ENCODE assay signal across 10 cellular contexts in the genomic region with DNA sequence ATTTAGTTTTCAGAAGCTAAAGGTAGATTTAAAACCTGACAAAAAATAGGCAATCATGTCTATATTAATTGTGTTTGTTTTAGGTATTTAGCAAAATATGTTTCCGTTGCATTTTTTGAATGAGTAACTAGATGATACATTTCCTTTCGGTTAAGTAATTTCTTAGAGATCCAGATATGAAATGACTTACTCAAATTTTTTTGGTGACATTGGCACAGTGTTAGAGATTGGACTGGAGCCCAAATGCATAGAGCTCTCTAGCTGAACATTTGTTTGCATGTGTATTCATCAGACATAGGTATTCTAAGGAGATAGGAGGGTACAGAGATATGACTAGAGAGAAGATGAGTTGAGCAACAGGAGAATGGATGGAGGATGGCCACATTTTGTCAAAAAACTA. TPM values are rescaled to one million over a fixed set of nuclear protein-coding genes. Genes with fewer than 3 reads are reported as not detected.
DNase-seq lines count a peak whose midpoint lies in the region; ATAC-seq and TF ChIP-seq lines count a peak whose summit lies in the region.
"Had no signal": no experiment of that assay in that cellular context is flagged by ENCODE, and none has a peak within 500 bp of the region (broad histone marks: within the 10 kb centered on the region; RNA-seq: fewer than 3 reads in every experiment).

No MANE protein-coding gene starts in this region.

- peak overlapping the region; percentile 80 for H3K4me2 ChIP-seq in SK-N-SH

- H3K4me1 Mint-ChIP-seq in activated naive CD8-positive, alpha-beta T cell treated with anti-CD3 and anti-CD28 coated beads, Interleukin-2, amount 50 U/mL, for 24 hours: peaks cover 84% of the 10 kb centered on the region
- peaks cover 47 to 63% of the 10 kb centered on the region in 2 donors for H3K4me1 Mint-ChIP-seq in natural killer cell treated with Interleukin-12 subunit alpha and Interleukin-12 subunit beta and Interleukin-15 and Interleukin-18, amount 100 ng/mL, for 72 hours (ENCODE audit: low read depth in 2 of 2)

- no peak for TF ChIP-seq POLR2A in sigmoid colon (IDR thresholded peaks at IDR 0.05)

- TF ChIP-seq EP300 in SK-N-SH (IDR thresholded peaks at IDR 0.05; ENCODE audit: borderline replicate concordance in 1 of 2, low read depth in 1 of 2, low read length in 1 of 2) (peak in 1 of 2 experiments; percentile 39; a peak in 1 of 4 replicates), sigmoid colon (IDR thresholded peaks at IDR 0.05) (no peak)

- peaks cover 14% of the 10 kb centered on the region for H3K27me3 Mint-ChIP-seq in activated naive CD8-positive, alpha-beta T cell treated with anti-CD3 and anti-CD28 coated beads, Interleukin-2, amount 50 U/mL, for 24 hours
- H3K27me3 Mint-ChIP-seq in natural killer cell treated with Interleukin-12 subunit alpha and Interleukin-12 subunit beta and Interleukin-15 and Interleukin-18, amount 100 ng/mL, for 72 hours: peaks cover 7 to 8% of the 10 kb centered on the region in 2 donors

- no peak for ATAC-seq in SK-N-SH treated with all-trans-retinoic acid at 6 μM for 48 hours
- ATAC-seq in activated naive CD8-positive, alpha-beta T cell treated with anti-CD3 and anti-CD28 coated beads, Interleukin-2, amount 50 U/mL, for 24 hours: no peak
- ATAC-seq in natural killer cell treated with Interleukin-12 subunit alpha and Interleukin-12 subunit beta and Interleukin-15 and Interleukin-18, amount 100 ng/mL, for 72 hours: no peak

- H3K36me3 Mint-ChIP-seq in activated naive CD8-positive, alpha-beta T cell treated with anti-CD3 and anti-CD28 coated beads, Interleukin-2, amount 50 U/mL, for 24 hours (ENCODE audit: low read depth): peaks cover 66% of the 10 kb centered on the region
- peaks cover 36% of the 10 kb centered on the region for H3K36me3 Mint-ChIP-seq in natural killer cell treated with Interleukin-12 subunit alpha and Interleukin-12 subunit beta and Interleukin-15 and Interleukin-18, amount 100 ng/mL, for 72 hours

- POLR2A ChIA-PET in SK-N-SH (lab: Yijun Ruan, JAX): interaction anchor here (0.6 kb wide), 1 partner anchor 145 kb away, joined by 3 read pairs; no protein-coding TSS in a partner anchor

- peaks cover 16% of the 10 kb centered on the region for H3K27me3 ChIP-seq in SK-N-SH (ENCODE audit: insufficient read depth)
- H3K27me3 ChIP-seq in HUES64 (ENCODE audit: insufficient read depth, low read length): peaks cover 26% of the 10 kb centered on the region
- peaks cover 5 to 25% (median 20%) of the 10 kb centered on the region in 3 donors for H3K27me3 ChIP-seq in sigmoid colon

- H3K9me3 Mint-ChIP-seq in activated naive CD8-positive, alpha-beta T cell treated with anti-CD3 and anti-CD28 coated beads, Interleukin-2, amount 50 U/mL, for 24 hours: peaks cover 4% of the 10 kb centered on the region
- no peaks in the 10 kb centered on the region for H3K9me3 Mint-ChIP-seq in natural killer cell treated with Interleukin-12 subunit alpha and Interleukin-12 subunit beta and Interleukin-15 and Interleukin-18, amount 100 ng/mL, for 72 hours

- peak overlapping the region in 1 of 2 experiments; percentile 81; a peak in 2 of 4 replicates for H3K27ac ChIP-seq in SK-N-SH (ENCODE audit: low read depth in 2 of 2, low read length in 1 of 2)
- no peak overlapping the region for H3K27ac ChIP-seq in HUES64 (ENCODE audit: low read depth, low read length)
- H3K27ac ChIP-seq in sigmoid colon: no peak overlapping the region

- H3K4me1 ChIP-seq in SK-N-SH (ENCODE audit: control insufficient read depth in 1 of 2, insufficient read depth in 2 of 2, low read depth in 1 of 2, low read length in 1 of 2) (peaks cover 17 to 29% of the 10 kb centered on the region in 2 experiments; a peak in 3 of 4 replicates), HUES64 (ENCODE audit: insufficient read depth, low read length) (peaks cover 30% of the 10 kb centered on the region), sigmoid colon (peaks cover 0 to 27% (median 19%) of the 10 kb centered on the region in 4 donors)

- WGBS in SK-N-SH (ENCODE audit: low lambda C conversion rate): 25% methylated on average over 2 of the region's 2 CpGs
- WGBS in HUES64: 100% methylated on average over 2 of the region's 2 CpGs
- 89 to 94% methylated on average over 2 of the region's 2 CpGs for WGBS in sigmoid colon, 2 donors

- no peak for DNase-seq in SK-N-SH
- no peak for DNase-seq in activated naive CD8-positive, alpha-beta T cell treated with anti-CD3 and anti-CD28 coated beads, Interleukin-2, amount 50 U/mL, for 24 hours
- no peak for DNase-seq in natural killer cell treated with Interleukin-12 subunit alpha and Interleukin-12 subunit beta and Interleukin-15 and Interleukin-18, amount 100 ng/mL, for 72 hours (ENCODE audit: low spot score)
- no peak for DNase-seq in DMS 273 treated with DMSO at 0.1 percent for 48 hours (lab: John Stamatoyannopoulos, UW)
- no peak for DNase-seq in sigmoid colon
- DNase-seq in stimulated activated CD8-positive, alpha-beta memory T cell treated with anti-CD3 and anti-CD28 coated beads, Interleukin-4, amount 100 ng/mL, for 48 hours: no peak
- DNase-seq: caudate nucleus, NCI-H446 treated with DMSO at 0.1 percent for 48 hours had no signal

- peaks cover 15% of the 10 kb centered on the region for H3F3A ChIP-seq in SK-N-SH (replicated peaks; ENCODE audit: insufficient read depth)

- H3K27ac Mint-ChIP-seq in activated naive CD8-positive, alpha-beta T cell treated with anti-CD3 and anti-CD28 coated beads, Interleukin-2, amount 50 U/mL, for 24 hours: peak overlapping the region; percentile 73
- H3K27ac Mint-ChIP-seq in natural killer cell treated with Interleukin-12 subunit alpha and Interleukin-12 subunit beta and Interleukin-15 and Interleukin-18, amount 100 ng/mL, for 72 hours: peak overlapping the region; percentile 17 to 98

- peaks cover 60% of the 10 kb centered on the region for H4K20me1 ChIP-seq in SK-N-SH (ENCODE audit: insufficient read depth)

- no peak for TF ChIP-seq RAD21 in SK-N-SH (IDR thresholded peaks at IDR 0.05; ENCODE audit: low read length)

- intact Hi-C loops in sigmoid colon (cut with DNase I): no loop called here

- H3K9ac ChIP-seq in SK-N-SH (peak overlapping the region; percentile 93; the same call in 1 of the 2 replicates), HUES64 (ENCODE audit: low read depth, low read length) (no peak overlapping the region)

- TF ChIP-seq CTCF in SK-N-SH (IDR thresholded peaks at IDR 0.05): no peak
- TF ChIP-seq CTCF in sigmoid colon (IDR thresholded peaks at IDR 0.05): no peak

- H3K9me3 ChIP-seq in SK-N-SH: no peaks in the 10 kb centered on the region
- no peaks in the 10 kb centered on the region for H3K9me3 ChIP-seq in HUES64 (ENCODE audit: insufficient read depth, low read depth, low read length)
- no peaks in the 10 kb centered on the region for H3K9me3 ChIP-seq in sigmoid colon

- H3K79me2 ChIP-seq in SK-N-SH (ENCODE audit: insufficient read depth): peaks cover 67% of the 10 kb centered on the region

- CTCF ChIA-PET in SK-N-SH (lab: Yijun Ruan, JAX): interaction anchor here (0.8 to 2.0 kb wide), 5 partner anchors 9 to 225 kb away, joined by 3 to 5 read pairs (median 3); no protein-coding TSS in a partner anchor

- H3K36me3 ChIP-seq in SK-N-SH (replicated peaks in 1 of 2; ENCODE audit: control insufficient read depth in 1 of 2, insufficient read depth in 2 of 2, low read length in 1 of 2) (peaks cover 52 to 55% of the 10 kb centered on the region in 2 experiments), HUES64 (ENCODE audit: insufficient read depth, low read length) (peaks cover 59% of the 10 kb centered on the region), sigmoid colon (peaks cover 3 to 38% (median 12%) of the 10 kb centered on the region in 4 donors)

- peak overlapping the region; percentile 85 to 90; a peak in 3 of 4 replicates for H3K4me3 ChIP-seq in SK-N-SH (ENCODE audit: low read depth in 2 of 2, low read length in 1 of 2)
- peak overlapping the region; percentile 83; the same call in 1 of the 2 replicates for H3K4me3 ChIP-seq in HUES64 (ENCODE audit: low read length)
- no peak overlapping the region for H3K4me3 ChIP-seq in sigmoid colon

- H2AFZ ChIP-seq in SK-N-SH (ENCODE audit: low read depth): no peak overlapping the region

- H3K9me2 ChIP-seq in SK-N-SH: no peaks in the 10 kb centered on the region

- peak overlapping the region; percentile 98 for H3K4me3 Mint-ChIP-seq in activated naive CD8-positive, alpha-beta T cell treated with anti-CD3 and anti-CD28 coated beads, Interleukin-2, amount 50 U/mL, for 24 hours
- H3K4me3 Mint-ChIP-seq in natural killer cell treated with Interleukin-12 subunit alpha and Interleukin-12 subunit beta and Interleukin-15 and Interleukin-18, amount 100 ng/mL, for 72 hours: peak overlapping the region; percentile 97

TF ChIP-seq in SK-N-SH, 30 proteins besides CTCF, POLR2A, EP300 and RAD21 (continues in another document):
- TF ChIP-seq POLR2AphosphoS5 (IDR thresholded peaks at IDR 0.05; ENCODE audit: low read depth, low read length): no peak

TF ChIP-seq in SK-N-SH treated with all-trans-retinoic acid at 6 μM for 48 hours, 23 proteins besides CTCF, POLR2A, EP300 and RAD21 (continues in another document):
- TF ChIP-seq GLIS3 (CRISPR knock-in tag; IDR thresholded peaks at IDR 0.05) (no peak), CSDC2 (CRISPR knock-in tag; IDR thresholded peaks at IDR 0.05) (no peak)

RNA-seq across cellular contexts. Expression of a gene that starts 1.9 kb away (rescaled TPM):
- polyA plus RNA-seq in SK-N-SH (2012; rRNA removed) (202 and 209 TPM in 2 replicates), sigmoid colon (10 to 100 TPM; 39.6 to 82.1 (median 68.7) TPM)
- polyA plus RNA-seq in SK-N-SH (2012; cell fraction: cytosol; rRNA removed): 122 and 171 TPM in 2 replicates
- 193 and 249 TPM in 2 replicates for polyA plus RNA-seq in SK-N-SH (2012; cell fraction: nucleus; rRNA removed)
- 156 TPM for polyA plus RNA-seq in HUES64 (2013, experiment 1 of 2)
- polyA plus RNA-seq in HUES64 (2013, experiment 2 of 2): 157 TPM
- total RNA-seq in natural killer cell treated with Interleukin-12 subunit alpha and Interleukin-12 subunit beta and Interleukin-15 and Interleukin-18, amount 100 ng/mL, for 72 hours: 100 to 1,000 TPM; 163 to 226 TPM
- total RNA-seq in sigmoid colon: 100 to 1,000 TPM in 2 of 4 donors, 10 to 100 TPM in 2; 75.6 to 116 (median 101) TPM

RNA-seq across cellular contexts. Expression of a gene that starts 8.2 kb away (rescaled TPM):
- not detected in 2 replicates for polyA plus RNA-seq in SK-N-SH (2012; rRNA removed)
- polyA plus RNA-seq in SK-N-SH (2012; cell fraction: cytosol; rRNA removed): not detected in 2 replicates
- not detected in 2 replicates for polyA plus RNA-seq in SK-N-SH (2012; cell fraction: nucleus; rRNA removed)
- 0.85 TPM for polyA plus RNA-seq in HUES64 (2013, experiment 1 of 2)
- polyA plus RNA-seq in HUES64 (2013, experiment 2 of 2): 1.0 TPM
- total RNA-seq in natural killer cell treated with Interleukin-12 subunit alpha and Interleukin-12 subunit beta and Interleukin-15 and Interleukin-18, amount 100 ng/mL, for 72 hours: not detected
- under 1 TPM in 3 of 4 donors, not detected in 1; 0.27 to 0.55 (median 0.36) TPM for total RNA-seq in sigmoid colon
- under 1 TPM in 1 of 3 donors, not detected in 2; 0.36 TPM for polyA plus RNA-seq in sigmoid colon

RNA-seq across cellular contexts. Expression of a gene that starts 20.3 kb away (rescaled TPM):
- polyA plus RNA-seq in SK-N-SH (2012; rRNA removed) (not detected in 2 replicates), sigmoid colon (under 1 TPM in 1 of 3 donors, not detected in 2; 0.52 TPM)
- polyA plus RNA-seq in SK-N-SH (2012; cell fraction: cytosol; rRNA removed): not detected in 2 replicates
- not detected in 2 replicates for polyA plus RNA-seq in SK-N-SH (2012; cell fraction: nucleus; rRNA removed)
- polyA plus RNA-seq in HUES64 (2013, experiment 1 of 2): not detected
- polyA plus RNA-seq in HUES64 (2013, experiment 2 of 2): not detected
- total RNA-seq in natural killer cell treated with Interleukin-12 subunit alpha and Interleukin-12 subunit beta and Interleukin-15 and Interleukin-18, amount 100 ng/mL, for 72 hours: not detected
- under 1 TPM in 2 of 4 donors, not detected in 2; 0.68 to 0.83 TPM for total RNA-seq in sigmoid colon

Comparison
In these comparisons a context has a peak if more than half of its experiments do, and no peak if none do; other contexts are left out.
1. H3K4me3 ChIP-seq: peak in SK-N-SH (2 of 2) and HUES64 (single experiment); none in sigmoid colon (0 of 4).